In the genomic region with DNA sequence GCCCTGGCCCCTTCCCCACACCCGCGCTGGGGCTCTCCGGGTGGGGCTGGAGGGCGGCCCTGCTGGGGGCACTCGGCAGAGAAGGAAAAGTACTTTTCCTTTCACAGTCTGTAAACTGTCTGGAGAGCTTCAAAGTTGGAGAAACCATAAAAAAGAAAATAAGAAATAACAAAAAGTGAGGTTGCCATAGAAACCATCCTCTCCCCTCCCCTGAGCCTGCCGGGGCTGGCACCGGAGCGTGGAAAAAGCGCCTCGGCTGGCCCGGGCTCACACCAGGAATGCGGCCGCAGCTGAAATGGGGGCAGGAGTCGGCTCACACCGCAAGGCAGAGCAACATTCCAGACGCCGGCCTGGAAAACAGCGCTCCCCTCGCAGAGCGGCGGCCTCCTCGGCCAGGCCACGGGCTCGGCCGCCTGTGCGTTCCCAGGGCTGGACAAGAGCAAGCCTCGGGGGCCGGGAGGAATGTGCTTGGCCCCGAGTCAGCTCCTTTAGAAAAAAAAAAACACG, we compare ENCODE assay signal across 8 cellular contexts.
A peak's percentile ranks its signal among the peaks of the same experiment; 100 is the strongest.
DNase-seq lines count a peak whose midpoint lies in the region; FAIRE-seq and TF ChIP-seq lines count a peak whose summit lies in the region.

No MANE protein-coding gene starts in this region.

- no peaks in the 10 kb centered on the region for H3K36me3 ChIP-seq in kidney epithelial cell (ENCODE audit: control insufficient read depth, insufficient read depth, low read length)

- peak; percentile 65 for DNase-seq in HCEC 1CT
- DNase-seq in caudate nucleus (lab: John Stamatoyannopoulos, UW): peak in 29 of 61 donors; percentile 10 to 77 (median 39)
- DNase-seq in kidney epithelial cell (ENCODE audit: low read depth): peak; percentile 71
- DNase-seq in skeletal muscle cell (ENCODE audit: low read depth): peak; percentile 51
- DNase-seq in erythroblast (lab: John Stamatoyannopoulos, UW): no peak
- DNase-seq in HTR-8/SVneo (ENCODE audit: insufficient read length, low spot score): no peak
- no peak for DNase-seq in ureter (ENCODE audit: low spot score)
- DNase-seq in stimulated activated CD4-positive, alpha-beta T cell treated with anti-CD3 and anti-CD28 coated beads, Interleukin-2, amount 100 ng/mL, for 48 hours: no peak

- TF ChIP-seq POLR2A in erythroblast (IDR thresholded peaks at IDR 0.05; ENCODE audit: low read length): no peak

- TF ChIP-seq CTCF in kidney epithelial cell (IDR thresholded peaks at IDR 0.05; ENCODE audit: insufficient read depth, low read length, poor library complexity, severe bottlenecking): peak; percentile 32

- FAIRE-seq in HTR-8/SVneo (lab: Jason Lieb, UNC): no peak

- peaks cover 8% of the 10 kb centered on the region for H3K27me3 ChIP-seq in kidney epithelial cell (ENCODE audit: control insufficient read depth, insufficient read depth, low read length)

- H3K27ac ChIP-seq in caudate nucleus (ENCODE audit: low read depth, low read length): peak overlapping the region; percentile 26

- H3K4me3 ChIP-seq in kidney epithelial cell (ENCODE audit: low read depth, low read length) (no peak overlapping the region), skeletal muscle cell (ENCODE audit: low read depth, low read length) (no peak overlapping the region)

Comparison
In these comparisons a context has a peak if more than half of its experiments do, and no peak if none do; other contexts are left out.
1. DNase-seq: peak in HCEC 1CT (single experiment), kidney epithelial cell (single experiment) and skeletal muscle cell (single experiment); none in erythroblast (0 of 2), HTR-8/SVneo (single experiment), ureter (single experiment) and stimulated activated CD4-positive, alpha-beta T cell treated with anti-CD3 and anti-CD28 coated beads, Interleukin-2, amount 100 ng/mL, for 48 hours (0 of 2).